In genomic region chr3:183478501-183478900, GRCh38 we compare ENCODE assay signal across 17 cellular contexts. TPM values are rescaled to one million over a fixed set of nuclear protein-coding genes. Genes with fewer than 3 reads are reported as not detected.
DNase-seq lines count a peak whose midpoint lies in the region; TF ChIP-seq lines count a peak whose summit lies in the region.
"Had no signal": no experiment of that assay in that cellular context is flagged by ENCODE, and none has a peak within 500 bp of the region (broad histone marks: within the 10 kb centered on the region; RNA-seq: fewer than 3 reads in every experiment).

No MANE protein-coding gene starts in this region.

- H3K27me3 ChIP-seq in NT2/D1 (ENCODE audit: insufficient read depth, insufficient read length), result no peaks in the 10 kb centered on the region
- no peaks in the 10 kb centered on the region for H3K27me3 ChIP-seq in thyroid gland

- TF ChIP-seq POLR2A in thyroid gland (IDR thresholded peaks at IDR 0.05), result no peak

- DNase-seq in NCI-H2081 (lab: John Stamatoyannopoulos, UW) (peak; percentile 97 to 99), NCI-H2081 treated with DMSO at 0.1 percent for 48 hours (lab: John Stamatoyannopoulos, UW) (no peak), NCI-H146 treated with DMSO at 0.1 percent for 48 hours (lab: John Stamatoyannopoulos, UW; ENCODE audit: unreplicated experiment) (peak; percentile 99), NT2/D1 (ENCODE audit: low read depth, low spot score) (no peak), osteocyte (ENCODE audit: extremely low spot score, unreplicated experiment) (peak; percentile 64), cerebellar cortex (ENCODE audit: low spot score) (no peak), thyroid gland (no peak), cerebellum (ENCODE audit: low spot score) (no peak)
- DNase-seq: CD4-positive, CD25-positive, alpha-beta regulatory T cell; NCI-H187 treated with DMSO at 0.1 percent for 48 hours; NCI-H446 treated with DMSO at 0.1 percent for 48 hours; NCI-H748 treated with DMSO at 0.1 percent for 48 hours; SW 1271 had no signal

- H3K36me3 ChIP-seq in NT2/D1 (ENCODE audit: insufficient read depth, insufficient read length, low read length) (no peaks in the 10 kb centered on the region), thyroid gland (no peaks in the 10 kb centered on the region)

- no peak overlapping the region for H3K4me3 ChIP-seq in NT2/D1 (ENCODE audit: insufficient read length, low read depth)
- no peak overlapping the region for H3K4me3 ChIP-seq in thyroid gland (replicated peaks in 1 of 3)

- no peaks in the 10 kb centered on the region for H3K9me3 Mint-ChIP-seq in osteocyte (ENCODE audit: unreplicated experiment)

- TF ChIP-seq CTCF in osteocyte (IDR thresholded peaks at IDR 0.05) (no peak), thyroid gland (IDR thresholded peaks at IDR 0.05) (no peak)

- peaks cover 27% of the 10 kb centered on the region for H3K27me3 Mint-ChIP-seq in osteocyte (ENCODE audit: unreplicated experiment)
- H3K27me3 Mint-ChIP-seq: B cell had no signal

- intact Hi-C loops in thyroid gland (cut with DNase I), result loop anchor here (10.0 kb wide), 1 partner anchor 406 kb away; the partner anchor contains the start of gene PARL

- H3K27ac Mint-ChIP-seq in osteocyte (ENCODE audit: unreplicated experiment), result no peak overlapping the region
- H3K27ac Mint-ChIP-seq: B cell had no signal

- no peak overlapping the region for H3K4me3 Mint-ChIP-seq in osteocyte (ENCODE audit: unreplicated experiment)
- H3K4me3 Mint-ChIP-seq: B cell; CD4-positive, CD25-positive, alpha-beta regulatory T cell had no signal

- no peaks in the 10 kb centered on the region for H3K36me3 Mint-ChIP-seq in osteocyte (ENCODE audit: unreplicated experiment)
- H3K36me3 Mint-ChIP-seq: CD4-positive, CD25-positive, alpha-beta regulatory T cell had no signal

- peaks cover 6% of the 10 kb centered on the region for H3K4me1 Mint-ChIP-seq in osteocyte (ENCODE audit: unreplicated experiment)

- no peak overlapping the region for H3K27ac ChIP-seq in thyroid gland
- H3K27ac ChIP-seq: 22Rv1, KMS-11 had no signal

- peaks cover 6% of the 10 kb centered on the region for H3K4me1 ChIP-seq in NT2/D1 (ENCODE audit: insufficient read depth, insufficient read length)
- H3K4me1 ChIP-seq in thyroid gland, result no peaks in the 10 kb centered on the region

- H3K9me3 ChIP-seq in NT2/D1 (ENCODE audit: insufficient read depth, low read length) (no peaks in the 10 kb centered on the region), thyroid gland (no peaks in the 10 kb centered on the region)

- WGBS in thyroid gland, 2 donors, result 92 to 100% methylated on average over 1 to 10 of the region's 10 CpGs

- H3K9ac ChIP-seq in NT2/D1 (ENCODE audit: insufficient read length, low read depth), result peak overlapping the region; percentile 13
- H3K9ac ChIP-seq: KMS-11 had no signal

RNA-seq across cellular contexts. Expression of gene MCF2L2, which starts 50.1 kb away (rescaled TPM):
- total RNA-seq in osteocyte (1.7 and 2.4 TPM in 2 replicates), thyroid gland (under 1 TPM in 3 of 4 donors, not detected in 1; 0.13 to 0.49 (median 0.22) TPM), cerebellum (37.1 TPM)
- total RNA-seq: HepG2 had no signal

Comparison
In these comparisons a context has a peak if more than half of its experiments do, and no peak if none do; other contexts are left out.
1. DNase-seq: peak in NCI-H2081 (2 of 2), NCI-H146 treated with DMSO at 0.1 percent for 48 hours (single experiment) and osteocyte (single experiment); none in NCI-H2081 treated with DMSO at 0.1 percent for 48 hours (single experiment), NT2/D1 (single experiment), cerebellar cortex (single experiment), thyroid gland (0 of 2) and cerebellum (single experiment).
2. RNA of gene MCF2L2, which starts 50.1 kb away (total RNA-seq): 37.1 TPM in cerebellum (single experiment); 1.7 to 2.4 TPM in osteocyte and 0.13 to 0.49 TPM in thyroid gland; every median in the first group is over 10 times any median in the second.